Comparison of ENCODE assay signal across 16 cellular contexts in the genomic region with DNA sequence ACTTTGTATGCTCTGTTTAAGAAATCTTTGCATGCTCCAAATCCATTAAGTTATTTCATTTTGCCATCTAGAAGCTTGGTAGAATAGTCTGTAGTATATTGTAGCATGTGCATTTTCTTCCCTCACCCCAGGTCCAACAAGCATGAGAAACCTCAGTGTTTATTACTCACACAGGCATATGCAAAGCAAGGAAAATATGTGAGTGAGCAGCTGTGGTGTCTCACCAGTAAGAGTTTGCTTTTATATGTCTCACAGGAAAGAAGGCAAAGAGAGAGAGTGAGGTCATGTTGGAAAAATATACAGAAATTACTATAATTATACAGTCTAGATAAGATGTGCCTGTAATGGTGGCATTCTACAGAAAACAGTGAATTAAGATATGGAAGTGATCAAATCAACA.
"Had no signal": no experiment of that assay in that cellular context is flagged by ENCODE, and none has a peak within 500 bp of the region (broad histone marks: within the 10 kb centered on the region; RNA-seq: fewer than 3 reads in every experiment).

No MANE protein-coding gene starts in this region.

- DNase-seq: effector memory CD4-positive, alpha-beta T cell; glutamatergic neuron; immature natural killer cell; kidney; left colon; naive thymus-derived CD8-positive, alpha-beta T cell; ovary; right cardiac atrium; small intestine; stimulated activated CD4-positive, alpha-beta T cell treated with anti-CD3 and anti-CD28 coated beads, Interleukin-12 subunit alpha, Interleukin-12 subunit beta, amount 100 ng/mL, for 4 hours; stimulated activated naive CD4-positive, alpha-beta T cell treated with Interleukin-2 at 50 U/mL for 16 hours; thyroid gland had no signal

- H3K4me3 ChIP-seq: gastroesophageal sphincter, ovary, suprapubic skin, thyroid gland had no signal

- ATAC-seq: esophagus mucosa; gastroesophageal sphincter; left colon; naive thymus-derived CD8-positive, alpha-beta T cell; right cardiac atrium had no signal

- H3K27ac ChIP-seq: gastroesophageal sphincter, neutrophil, ovary, suprapubic skin, thyroid gland had no signal

- H3K4me1 ChIP-seq: gastroesophageal sphincter, suprapubic skin, thyroid gland had no signal

- H3K36me3 ChIP-seq: gastroesophageal sphincter, neutrophil, ovary, suprapubic skin, thyroid gland had no signal

- H3K27me3 ChIP-seq: gastroesophageal sphincter, neutrophil, ovary, suprapubic skin, thyroid gland had no signal

- H3K9me3 ChIP-seq: gastroesophageal sphincter, neutrophil, ovary, suprapubic skin, thyroid gland had no signal
